22 cellular contexts compared by ENCODE assay signal in genomic region chr9:82052081-82052480, GRCh38.
DNase-seq lines count a peak whose midpoint lies in the region; ATAC-seq and TF ChIP-seq lines count a peak whose summit lies in the region.
"Had no signal": no experiment of that assay in that cellular context is flagged by ENCODE, and none has a peak within 500 bp of the region (broad histone marks: within the 10 kb centered on the region; RNA-seq: fewer than 3 reads in every experiment).

No MANE protein-coding gene starts in this region.

- no peak overlapping the region for H3K9ac ChIP-seq in MM.1S (ENCODE audit: low read length)
- H3K9ac ChIP-seq: BLaER1 treated with 17β-estradiol and CSF1 and Interleukin-3, amounts not matched to agents 10 nM and 100 nM had no signal

- H3K9me3 ChIP-seq in MM.1S (replicated peaks; ENCODE audit: insufficient read depth, low read length): no peaks in the 10 kb centered on the region
- H3K9me3 ChIP-seq: A549, BE2C had no signal

- DNase-seq in NCI-H2171 treated with DMSO at 0.1 percent for 48 hours (lab: John Stamatoyannopoulos, UW) (peak; percentile 11), NCI-H2171 (lab: John Stamatoyannopoulos, UW) (no peak), NCI-H446 (lab: John Stamatoyannopoulos, UW) (peak; percentile 23 to 76), cerebellar nuclear complex (lab: John Stamatoyannopoulos, UW) (peak; percentile 36 to 76), brain microvascular endothelial cell (no peak), MM.1S (no peak)
- DNase-seq: 8988T; ACHN; AML-193; BE2C; CD4-positive, alpha-beta T cell; CD8-positive, alpha-beta memory T cell; DMS153; DND-41; GDM1; H9 had no signal

- H3F3A ChIP-seq in MM.1S (ENCODE audit: insufficient read depth, low read length): no peaks in the 10 kb centered on the region

- TF ChIP-seq CTCF in brain microvascular endothelial cell (IDR thresholded peaks at IDR 0.05; ENCODE audit: low read depth, low read length, missing control alignments) (no peak), MM.1S (IDR thresholded peaks at IDR 0.05; ENCODE audit: low read length) (no peak)

- H3K79me2 ChIP-seq in MM.1S (ENCODE audit: low read length): no peaks in the 10 kb centered on the region

- H3K27me3 ChIP-seq in brain microvascular endothelial cell (replicated peaks): no peaks in the 10 kb centered on the region
- H3K27me3 ChIP-seq in MM.1S (replicated peaks; ENCODE audit: insufficient read depth, low read length): no peaks in the 10 kb centered on the region
- H3K27me3 ChIP-seq: BE2C; BLaER1 treated with 17β-estradiol and CSF1 and Interleukin-3, amounts not matched to agents 10 nM and 100 nM had no signal

- ATAC-seq in HG02970 (IDR thresholded peaks at IDR 0.05; ENCODE audit: low FRiP score, unreplicated experiment): no peak
- ATAC-seq: A549, GM12878, GM23338, HCT116 had no signal

- no peaks in the 10 kb centered on the region for H4K20me1 ChIP-seq in MM.1S (ENCODE audit: insufficient read depth, low read length)
- H4K20me1 ChIP-seq: BLaER1 treated with 17β-estradiol and CSF1 and Interleukin-3, amounts not matched to agents 10 nM and 100 nM had no signal

- H3K36me3 ChIP-seq in brain microvascular endothelial cell (replicated peaks) (no peaks in the 10 kb centered on the region), MM.1S (replicated peaks; ENCODE audit: insufficient read depth, low read length) (no peaks in the 10 kb centered on the region)
- H3K36me3 ChIP-seq: BE2C; BLaER1 treated with 17β-estradiol and CSF1 and Interleukin-3, amounts not matched to agents 10 nM and 100 nM had no signal

- no peak overlapping the region for H3K4me2 ChIP-seq in MM.1S (ENCODE audit: low read depth, low read length)
- H3K4me2 ChIP-seq: A549, GM23338 had no signal

- no peaks in the 10 kb centered on the region for H3K9me2 ChIP-seq in MM.1S (replicated peaks; ENCODE audit: insufficient read depth, low read length)

- no peak overlapping the region for H3K27ac ChIP-seq in brain microvascular endothelial cell
- H3K27ac ChIP-seq in MM.1S (ENCODE audit: low read length): no peak overlapping the region
- H3K27ac ChIP-seq: A549; BLaER1 treated with 17β-estradiol and CSF1 and Interleukin-3, amounts not matched to agents 10 nM and 100 nM had no signal

- 0 out of 2 replicates have a peak, but pooled peaks cover 2% of the 10 kb centered on the region for H3K4me1 ChIP-seq in MM.1S (ENCODE audit: low read length)
- H3K4me1 ChIP-seq: A549, BE2C had no signal

- no peak overlapping the region for H2AFZ ChIP-seq in MM.1S (ENCODE audit: low read length)
- H2AFZ ChIP-seq: GM23338 had no signal

- H3K4me3 ChIP-seq in brain microvascular endothelial cell (ENCODE audit: low read depth, low read length) (no peak overlapping the region), MM.1S (ENCODE audit: low read length) (no peak overlapping the region)
- H3K4me3 ChIP-seq: A549; BLaER1 treated with 17β-estradiol and CSF1 and Interleukin-3, amounts not matched to agents 10 nM and 100 nM; GM12878; GM23338 had no signal

- in situ Hi-C loops in brain microvascular endothelial cell (cut with HindIII; ENCODE audit: low pct_ligation_motif_present, low sequenced_read_pairs): no loop called here

Comparison
In these comparisons a context has a peak if more than half of its experiments do, and no peak if none do; other contexts are left out.
1. DNase-seq: peak in NCI-H2171 treated with DMSO at 0.1 percent for 48 hours (single experiment), NCI-H446 (2 of 2) and cerebellar nuclear complex (2 of 2); none in NCI-H2171 (single experiment), brain microvascular endothelial cell (single experiment) and MM.1S (single experiment).